19 cellular contexts compared by ENCODE assay signal in the genomic region with DNA sequence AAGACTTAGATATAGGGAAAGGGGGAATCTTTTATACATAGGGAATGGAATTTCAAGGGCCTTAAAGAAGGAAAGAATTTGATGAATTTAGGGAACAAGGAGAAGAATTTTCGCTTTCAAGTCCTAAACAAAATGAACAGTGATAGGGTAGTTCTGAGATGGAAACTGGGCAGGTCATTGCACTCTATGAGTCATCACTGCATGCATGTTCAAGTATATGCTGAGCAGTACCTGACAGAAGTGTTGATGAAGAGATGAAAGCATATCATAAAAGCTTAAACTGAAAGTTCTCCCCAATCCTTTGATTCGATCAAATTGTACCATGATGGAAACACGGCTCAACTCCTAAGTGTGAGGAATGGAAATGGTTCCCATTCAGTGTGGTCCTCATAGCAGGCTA.
DNase-seq lines count a peak whose midpoint lies in the region; ATAC-seq and TF ChIP-seq lines count a peak whose summit lies in the region.
"Had no signal": no experiment of that assay in that cellular context is flagged by ENCODE, and none has a peak within 500 bp of the region (broad histone marks: within the 10 kb centered on the region; RNA-seq: fewer than 3 reads in every experiment).

No MANE protein-coding gene starts in this region.

- H3K4me1 ChIP-seq in upper lobe of right lung, result no peaks in the 10 kb centered on the region
- H3K4me1 ChIP-seq: BLaER1 treated with 17β-estradiol and CSF1 and Interleukin-3, amounts not matched to agents 10 nM and 100 nM had no signal

- CTCF ChIA-PET in activated CD4-positive, alpha-beta T cell treated with anti-CD3 and anti-CD28 coated beads for 36 hours (lab: Charles Lee), result interaction anchor here (0.6 kb wide), 1 partner anchor 654 kb away, joined by 3 read pairs; no protein-coding TSS in a partner anchor
- CTCF ChIA-PET in activated CD4-positive, alpha-beta T cell treated with anti-CD3 and anti-CD28 coated beads, Interleukin-2, amount 10 ng/mL, durations not matched to agents 7 days and 5 days (lab: Charles Lee), result no interaction called here
- CTCF ChIA-PET in activated CD8-positive, alpha-beta T cell treated with anti-CD3 and anti-CD28 coated beads for 36 hours (lab: Charles Lee), result no interaction called here

- peaks cover 3% of the 10 kb centered on the region for H3K27me3 Mint-ChIP-seq in activated CD4-positive, alpha-beta T cell treated with anti-CD3 and anti-CD28 coated beads for 36 hours
- peaks cover 2% of the 10 kb centered on the region for H3K27me3 Mint-ChIP-seq in activated CD4-positive, alpha-beta T cell treated with anti-CD3 and anti-CD28 coated beads, Interleukin-2, amount 10 ng/mL, durations not matched to agents 7 days and 5 days
- peaks cover 7% of the 10 kb centered on the region for H3K27me3 Mint-ChIP-seq in activated CD8-positive, alpha-beta T cell treated with anti-CD3 and anti-CD28 coated beads for 36 hours

- no peak overlapping the region for H3K27ac ChIP-seq in upper lobe of right lung
- H3K27ac ChIP-seq: 22Rv1; BLaER1 treated with 17β-estradiol and CSF1 and Interleukin-3, amounts not matched to agents 10 nM and 100 nM had no signal

- H3K9me3 ChIP-seq in upper lobe of right lung, result no peaks in the 10 kb centered on the region
- H3K9me3 ChIP-seq: BLaER1 treated with 17β-estradiol and CSF1 and Interleukin-3, amounts not matched to agents 10 nM and 100 nM had no signal

- H3K27me3 ChIP-seq in upper lobe of right lung, result no peaks in the 10 kb centered on the region
- H3K27me3 ChIP-seq: BLaER1 treated with 17β-estradiol and CSF1 and Interleukin-3, amounts not matched to agents 10 nM and 100 nM had no signal

- POLR2A ChIA-PET in activated CD4-positive, alpha-beta T cell treated with anti-CD3 and anti-CD28 coated beads for 36 hours (lab: Charles Lee), result no interaction called here
- POLR2A ChIA-PET in activated CD4-positive, alpha-beta T cell treated with anti-CD3 and anti-CD28 coated beads, Interleukin-2, amount 10 ng/mL, durations not matched to agents 7 days and 5 days (lab: Charles Lee), result no interaction called here
- POLR2A ChIA-PET in activated CD8-positive, alpha-beta T cell treated with anti-CD3 and anti-CD28 coated beads for 36 hours (lab: Charles Lee), result no interaction called here

- peaks cover 12% of the 10 kb centered on the region for H3K4me1 Mint-ChIP-seq in activated CD4-positive, alpha-beta T cell treated with anti-CD3 and anti-CD28 coated beads for 36 hours
- H3K4me1 Mint-ChIP-seq in activated CD4-positive, alpha-beta T cell treated with anti-CD3 and anti-CD28 coated beads, Interleukin-2, amount 10 ng/mL, durations not matched to agents 7 days and 5 days, result no peaks in the 10 kb centered on the region
- H3K4me1 Mint-ChIP-seq in activated CD8-positive, alpha-beta T cell treated with anti-CD3 and anti-CD28 coated beads for 36 hours (ENCODE audit: low read depth), result no peaks in the 10 kb centered on the region
- H3K4me1 Mint-ChIP-seq: B cell had no signal

- TF ChIP-seq CTCF in epithelial cell of esophagus (IDR thresholded peaks at IDR 0.05; ENCODE audit: insufficient read depth, low read depth, low read length, missing control alignments) (no peak), upper lobe of right lung (IDR thresholded peaks at IDR 0.05) (no peak)
- TF ChIP-seq CTCF in activated CD8-positive, alpha-beta T cell treated with anti-CD3 and anti-CD28 coated beads for 36 hours (IDR thresholded peaks at IDR 0.05), result no peak

- no peaks in the 10 kb centered on the region for H3K36me3 ChIP-seq in upper lobe of right lung
- H3K36me3 ChIP-seq: BLaER1 treated with 17β-estradiol and CSF1 and Interleukin-3, amounts not matched to agents 10 nM and 100 nM had no signal

- DNase-seq in activated CD4-positive, alpha-beta T cell treated with anti-CD3 and anti-CD28 coated beads for 36 hours, result no peak
- DNase-seq in activated CD4-positive, alpha-beta T cell treated with anti-CD3 and anti-CD28 coated beads, Interleukin-2, amount 10 ng/mL, durations not matched to agents 7 days and 5 days, result no peak
- DNase-seq in SW480 (ENCODE audit: low spot score) (peak; percentile 29), epithelial cell of esophagus (ENCODE audit: low read depth) (peak; percentile 2), SKM-1 (lab: John Stamatoyannopoulos, UW; ENCODE audit: unreplicated experiment) (no peak), SIG-M5 treated with dmso at 0.1 percent for 504 hours (lab: John Stamatoyannopoulos, UW; ENCODE audit: unreplicated experiment) (no peak), upper lobe of right lung (no peak)
- no peak for DNase-seq in activated CD8-positive, alpha-beta T cell treated with anti-CD3 and anti-CD28 coated beads for 36 hours
- DNase-seq: Calu3; CD8-positive, alpha-beta T cell; DMS79 treated with DMSO at 0.1 percent for 48 hours; GF-D8; GOT3; H7; HFFc6 had no signal

- H3K4me3 Mint-ChIP-seq in activated CD4-positive, alpha-beta T cell treated with anti-CD3 and anti-CD28 coated beads for 36 hours, result no peak overlapping the region
- no peak overlapping the region for H3K4me3 Mint-ChIP-seq in activated CD4-positive, alpha-beta T cell treated with anti-CD3 and anti-CD28 coated beads, Interleukin-2, amount 10 ng/mL, durations not matched to agents 7 days and 5 days
- H3K4me3 Mint-ChIP-seq in activated CD8-positive, alpha-beta T cell treated with anti-CD3 and anti-CD28 coated beads for 36 hours, result no peak overlapping the region
- H3K4me3 Mint-ChIP-seq: B cell; CD8-positive, alpha-beta T cell; HFFc6 had no signal

- H3K27ac Mint-ChIP-seq in activated CD4-positive, alpha-beta T cell treated with anti-CD3 and anti-CD28 coated beads for 36 hours, result no peak overlapping the region
- H3K27ac Mint-ChIP-seq in activated CD4-positive, alpha-beta T cell treated with anti-CD3 and anti-CD28 coated beads, Interleukin-2, amount 10 ng/mL, durations not matched to agents 7 days and 5 days, result no peak overlapping the region
- no peak overlapping the region for H3K27ac Mint-ChIP-seq in activated CD8-positive, alpha-beta T cell treated with anti-CD3 and anti-CD28 coated beads for 36 hours
- H3K27ac Mint-ChIP-seq: B cell; CD8-positive, alpha-beta T cell; HFFc6 had no signal

- peak; percentile 57 for ATAC-seq in activated CD4-positive, alpha-beta T cell treated with anti-CD3 and anti-CD28 coated beads for 36 hours
- ATAC-seq in activated CD8-positive, alpha-beta T cell treated with anti-CD3 and anti-CD28 coated beads for 36 hours, result no peak
- ATAC-seq in upper lobe of right lung, result no peak
- ATAC-seq: CD8-positive, alpha-beta T cell; HCT116 had no signal

- H3K4me3 ChIP-seq in epithelial cell of esophagus (ENCODE audit: low read length), result no peak overlapping the region
- no peak overlapping the region for H3K4me3 ChIP-seq in upper lobe of right lung
- H3K4me3 ChIP-seq: BLaER1 treated with 17β-estradiol and CSF1 and Interleukin-3, amounts not matched to agents 10 nM and 100 nM had no signal

- peaks cover 1% of the 10 kb centered on the region for H3K36me3 Mint-ChIP-seq in activated CD4-positive, alpha-beta T cell treated with anti-CD3 and anti-CD28 coated beads for 36 hours (ENCODE audit: low read depth)
- H3K36me3 Mint-ChIP-seq in activated CD4-positive, alpha-beta T cell treated with anti-CD3 and anti-CD28 coated beads, Interleukin-2, amount 10 ng/mL, durations not matched to agents 7 days and 5 days (ENCODE audit: low read depth), result no peaks in the 10 kb centered on the region
- no peaks in the 10 kb centered on the region for H3K36me3 Mint-ChIP-seq in activated CD8-positive, alpha-beta T cell treated with anti-CD3 and anti-CD28 coated beads for 36 hours (ENCODE audit: low read depth)
- H3K36me3 Mint-ChIP-seq: CD8-positive, alpha-beta T cell had no signal

- no peaks in the 10 kb centered on the region for H3K9me3 Mint-ChIP-seq in activated CD4-positive, alpha-beta T cell treated with anti-CD3 and anti-CD28 coated beads for 36 hours (ENCODE audit: low read depth)
- H3K9me3 Mint-ChIP-seq in activated CD4-positive, alpha-beta T cell treated with anti-CD3 and anti-CD28 coated beads, Interleukin-2, amount 10 ng/mL, durations not matched to agents 7 days and 5 days, result peaks cover 7% of the 10 kb centered on the region
- no peaks in the 10 kb centered on the region for H3K9me3 Mint-ChIP-seq in activated CD8-positive, alpha-beta T cell treated with anti-CD3 and anti-CD28 coated beads for 36 hours
- H3K9me3 Mint-ChIP-seq: CD8-positive, alpha-beta T cell had no signal

- intact Hi-C loops in activated CD4-positive, alpha-beta T cell treated with anti-CD3 and anti-CD28 coated beads for 36 hours (cut with DNase I, micrococcal nuclease), result no loop called here
- intact Hi-C loops in activated CD8-positive, alpha-beta T cell treated with anti-CD3 and anti-CD28 coated beads for 36 hours (cut with micrococcal nuclease), result no loop called here
- intact Hi-C loops in upper lobe of right lung (cut with DNase I), result no loop called here

Comparison
In these comparisons a context has a peak if more than half of its experiments do, and no peak if none do; other contexts are left out.
1. DNase-seq: peak in SW480 (single experiment) and epithelial cell of esophagus (single experiment); none in activated CD4-positive, alpha-beta T cell treated with anti-CD3 and anti-CD28 coated beads for 36 hours (single experiment), activated CD4-positive, alpha-beta T cell treated with anti-CD3 and anti-CD28 coated beads, Interleukin-2, amount 10 ng/mL, durations not matched to agents 7 days and 5 days (single experiment), activated CD8-positive, alpha-beta T cell treated with anti-CD3 and anti-CD28 coated beads for 36 hours (single experiment), SKM-1 (single experiment), SIG-M5 treated with dmso at 0.1 percent for 504 hours (single experiment) and upper lobe of right lung (single experiment).